In the genomic region with DNA sequence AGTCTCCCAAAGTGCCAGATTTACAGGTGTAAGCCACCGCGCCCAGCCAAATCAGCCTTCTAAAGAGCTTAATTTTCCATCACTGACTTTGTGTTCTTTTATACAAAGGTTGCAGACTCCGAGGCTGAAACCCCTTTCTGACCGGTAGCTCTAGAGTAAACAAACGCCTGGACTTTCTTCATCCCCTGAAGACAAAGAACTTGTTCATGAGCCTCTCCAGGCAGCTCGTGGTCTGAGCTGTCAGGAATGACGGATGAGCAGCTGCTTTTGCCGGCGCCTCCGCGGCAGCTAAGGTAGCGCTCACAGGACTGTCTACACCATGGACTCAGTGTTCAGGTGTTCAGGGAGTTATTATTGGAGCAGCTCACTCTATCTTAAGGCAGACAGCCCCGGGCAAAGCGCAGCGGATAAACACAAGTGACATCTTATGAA, we compare ENCODE assay signal across 10 cellular contexts.
DNase-seq lines count a peak whose midpoint lies in the region; ATAC-seq and TF ChIP-seq lines count a peak whose summit lies in the region.
"Had no signal": no experiment of that assay in that cellular context is flagged by ENCODE, and none has a peak within 500 bp of the region (broad histone marks: within the 10 kb centered on the region; RNA-seq: fewer than 3 reads in every experiment).

No MANE protein-coding gene starts in this region.

- TF ChIP-seq CTCF in kidney epithelial cell (IDR thresholded peaks at IDR 0.05; ENCODE audit: insufficient read depth, low read length, poor library complexity, severe bottlenecking), result no peak

- no peak overlapping the region for H3K4me3 Mint-ChIP-seq in T-helper 17 cell

- no peaks in the 10 kb centered on the region for H3K9me2 ChIP-seq in Karpas-422 (replicated peaks; ENCODE audit: insufficient read depth, low read length)

- DNase-seq in A172 (ENCODE audit: low spot score) (peak; percentile 65), T-helper 17 cell (no peak), kidney epithelial cell (ENCODE audit: low read depth) (peak; percentile 61), Karpas-422 (no peak), GOT3 (lab: John Stamatoyannopoulos, UW) (no peak)
- no peak for DNase-seq in stimulated activated CD4-positive, alpha-beta T cell treated with anti-CD3 and anti-CD28 coated beads, Interleukin-4, amount 100 ng/mL, for 4 hours
- DNase-seq: KG1, uterus had no signal

- H3K27me3 Mint-ChIP-seq in T-helper 17 cell, result no peaks in the 10 kb centered on the region

- no peaks in the 10 kb centered on the region for H3K9me3 ChIP-seq in HUES48 (ENCODE audit: control insufficient read depth, insufficient read depth, low read length)
- no peaks in the 10 kb centered on the region for H3K9me3 ChIP-seq in T-helper 17 cell (ENCODE audit: control insufficient read depth, low read length, poor library complexity, severe bottlenecking)
- no peaks in the 10 kb centered on the region for H3K9me3 ChIP-seq in Karpas-422 (ENCODE audit: low read length)
- H3K9me3 ChIP-seq: uterus had no signal

- H3K36me3 ChIP-seq in HUES48 (ENCODE audit: control insufficient read depth, insufficient read depth, low read length) (no peaks in the 10 kb centered on the region), kidney epithelial cell (ENCODE audit: control insufficient read depth, insufficient read depth, low read length) (no peaks in the 10 kb centered on the region), Karpas-422 (ENCODE audit: insufficient read depth, low read length) (no peaks in the 10 kb centered on the region)
- H3K36me3 ChIP-seq: uterus had no signal

- H3K79me2 ChIP-seq in Karpas-422 (ENCODE audit: low read length), result no peaks in the 10 kb centered on the region

- H2AFZ ChIP-seq in Karpas-422 (ENCODE audit: low read length), result no peak overlapping the region

- H3K27ac ChIP-seq in HUES48 (ENCODE audit: low read depth, low read length), result peak overlapping the region; percentile 45
- H3K27ac ChIP-seq in Karpas-422 (ENCODE audit: low read length), result no peak overlapping the region
- H3K27ac ChIP-seq: uterus had no signal

- H4K20me1 ChIP-seq in Karpas-422 (ENCODE audit: insufficient read depth, low read depth, low read length), result no peaks in the 10 kb centered on the region

- H3K4me2 ChIP-seq in Karpas-422 (ENCODE audit: low read depth, low read length, poor library complexity, severe bottlenecking), result no peak overlapping the region

- 0 out of 2 replicates have a peak, but pooled peaks cover 11% of the 10 kb centered on the region for H3K4me1 ChIP-seq in HUES48 (ENCODE audit: control insufficient read depth, insufficient read depth, low read length)
- H3K4me1 ChIP-seq in Karpas-422 (ENCODE audit: low read length), result no peaks in the 10 kb centered on the region
- H3K4me1 ChIP-seq: uterus had no signal

- H3K27me3 ChIP-seq in HUES48 (ENCODE audit: control insufficient read depth, insufficient read depth, low read length) (no peaks in the 10 kb centered on the region), kidney epithelial cell (ENCODE audit: control insufficient read depth, insufficient read depth, low read length) (no peaks in the 10 kb centered on the region), Karpas-422 (ENCODE audit: low read length) (no peaks in the 10 kb centered on the region)
- H3K27me3 ChIP-seq: uterus had no signal

- peak overlapping the region; percentile 86 for H3K27ac Mint-ChIP-seq in T-helper 17 cell

- no peaks in the 10 kb centered on the region for H3K36me3 Mint-ChIP-seq in T-helper 17 cell (ENCODE audit: low read depth)

- H3K4me3 ChIP-seq in HUES48 (ENCODE audit: low read depth, low read length), result no peak overlapping the region
- H3K4me3 ChIP-seq in kidney epithelial cell (ENCODE audit: low read depth, low read length), result no peak overlapping the region
- H3K4me3 ChIP-seq in Karpas-422 (ENCODE audit: low read length), result no peak overlapping the region
- H3K4me3 ChIP-seq: uterus had no signal

- H3K4me1 Mint-ChIP-seq in T-helper 17 cell, result peaks cover 29% of the 10 kb centered on the region

- ATAC-seq in T-helper 17 cell, result no peak
- ATAC-seq in HG03280 (IDR thresholded peaks at IDR 0.05; ENCODE audit: unreplicated experiment), result no peak

- no peak overlapping the region for H3K9ac ChIP-seq in HUES48 (ENCODE audit: low read depth, low read length)
- no peak overlapping the region for H3K9ac ChIP-seq in Karpas-422 (ENCODE audit: low read length)

Comparison
In these comparisons a context has a peak if more than half of its experiments do, and no peak if none do; other contexts are left out.
1. DNase-seq: peak in A172 (single experiment) and kidney epithelial cell (single experiment); none in T-helper 17 cell (0 of 3), Karpas-422 (single experiment), stimulated activated CD4-positive, alpha-beta T cell treated with anti-CD3 and anti-CD28 coated beads, Interleukin-4, amount 100 ng/mL, for 4 hours (0 of 2) and GOT3 (single experiment).